ENCODE assay signal across 8 cellular contexts in the genomic region with DNA sequence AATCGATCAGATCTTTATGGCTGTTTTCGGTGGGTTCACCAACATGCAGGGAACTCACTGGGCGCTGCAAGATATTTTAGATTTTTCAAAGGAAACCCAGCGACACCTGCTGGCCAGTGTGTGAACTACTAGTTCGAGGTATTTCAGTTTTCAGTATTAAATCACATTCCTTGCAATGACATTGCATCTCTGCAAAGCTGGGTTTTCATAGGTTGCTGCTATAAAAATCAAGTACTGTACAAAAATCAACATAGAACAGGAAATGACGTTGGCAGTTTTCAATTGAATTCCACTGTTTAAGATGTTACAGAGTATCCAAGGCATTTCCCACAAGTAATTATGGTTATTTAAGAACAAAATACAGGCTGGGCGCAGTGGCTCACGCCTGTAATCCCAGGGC. TPM values are rescaled to one million over a fixed set of nuclear protein-coding genes. Genes with fewer than 3 reads are reported as not detected.
DNase-seq lines count a peak whose midpoint lies in the region; ATAC-seq, FAIRE-seq and TF ChIP-seq lines count a peak whose summit lies in the region.

No MANE protein-coding gene starts in this region.

- no peak overlapping the region for H2BK5ac ChIP-seq in mesendoderm (ENCODE audit: low read length)

- no peak overlapping the region for H2AK5ac ChIP-seq in mesendoderm (ENCODE audit: low read length)

- no peaks in the 10 kb centered on the region for H3K79me2 ChIP-seq in mesendoderm (ENCODE audit: control insufficient read depth, insufficient read depth, low read length)

- H3K4me2 ChIP-seq in mesendoderm (ENCODE audit: low read length) = no peak overlapping the region

- no peak overlapping the region for H3K9ac ChIP-seq in mesendoderm (ENCODE audit: low read length)

- CTCF ChIA-PET in activated CD4-positive, alpha-beta memory T cell treated with anti-CD3 and anti-CD28 coated beads, Interleukin-2, amount 10 ng/mL, durations not matched to agents 7 days and 5 days (lab: Charles Lee) = interaction anchor here (0.8 to 7.1 kb wide), 5 partner anchors 17 to 189 kb away, joined by 4 to 59 read pairs (median 5); a partner anchor contains a TSS

- H3K4me3 ChIP-seq in ectodermal cell (ENCODE audit: insufficient read depth, low read depth, low read length) = no peak overlapping the region
- H3K4me3 ChIP-seq in mesendoderm (ENCODE audit: low read length) = no peak overlapping the region

- peaks cover 53% of the 10 kb centered on the region for H3K36me3 Mint-ChIP-seq in activated CD4-positive, alpha-beta memory T cell treated with anti-CD3 and anti-CD28 coated beads, Interleukin-2, amount 10 ng/mL, durations not matched to agents 7 days and 5 days (ENCODE audit: low read depth)

- POLR2A ChIA-PET in activated CD4-positive, alpha-beta memory T cell treated with anti-CD3 and anti-CD28 coated beads, Interleukin-2, amount 10 ng/mL, durations not matched to agents 7 days and 5 days (lab: Charles Lee) = no interaction called here

- H3K27ac ChIP-seq in ectodermal cell (ENCODE audit: insufficient read depth, low read depth, low read length, poor library complexity, severe bottlenecking) (peak overlapping the region; percentile 16), mesendoderm (ENCODE audit: low read depth, low read length) (no peak overlapping the region)

- TF ChIP-seq POLR2A in GM12891 (IDR thresholded peaks at IDR 0.05; ENCODE audit: low read depth, low read length) = no peak

- no peak overlapping the region for H4K8ac ChIP-seq in mesendoderm (ENCODE audit: low read depth, low read length)

- no peak overlapping the region for H3K4ac ChIP-seq in mesendoderm (ENCODE audit: low read depth, low read length)

- no peak overlapping the region for H3K4me3 Mint-ChIP-seq in activated CD4-positive, alpha-beta memory T cell treated with anti-CD3 and anti-CD28 coated beads, Interleukin-2, amount 10 ng/mL, durations not matched to agents 7 days and 5 days

- peaks cover 1% of the 10 kb centered on the region for H3K4me1 Mint-ChIP-seq in activated CD4-positive, alpha-beta memory T cell treated with anti-CD3 and anti-CD28 coated beads, Interleukin-2, amount 10 ng/mL, durations not matched to agents 7 days and 5 days

- H3K4me1 ChIP-seq in ectodermal cell (ENCODE audit: control insufficient read depth, insufficient read depth, low read length) (no peaks in the 10 kb centered on the region), mesendoderm (ENCODE audit: control insufficient read depth, low read depth, low read length) (no peaks in the 10 kb centered on the region)

- no peak overlapping the region for H3K18ac ChIP-seq in mesendoderm (ENCODE audit: low read length)

- ATAC-seq in HG02588 (IDR thresholded peaks at IDR 0.05; ENCODE audit: unreplicated experiment) = no peak

- FAIRE-seq in A204.1 (lab: Jason Lieb, UNC) = peak; percentile 97
- FAIRE-seq in GM12891 (lab: Jason Lieb, UNC) = peak; percentile 55

- H3K9me3 ChIP-seq in ectodermal cell (ENCODE audit: control insufficient read depth, low read length) = no peaks in the 10 kb centered on the region

- no peak overlapping the region for H3K23ac ChIP-seq in mesendoderm (ENCODE audit: low read length)

- H3K27me3 Mint-ChIP-seq in activated CD4-positive, alpha-beta memory T cell treated with anti-CD3 and anti-CD28 coated beads, Interleukin-2, amount 10 ng/mL, durations not matched to agents 7 days and 5 days = no peaks in the 10 kb centered on the region

- 46 to 52% methylated on average over 8 of the region's 8 CpGs for WGBS in ectodermal cell, 2 experiments
- no CpG with 5 or more reads among the region's 8 CpGs for WGBS in mesendoderm (ENCODE audit: extremely low coverage, insufficient coverage, low lambda C conversion rate)

- no peak overlapping the region for H3K56ac ChIP-seq in mesendoderm (ENCODE audit: low read length)

- H3K79me1 ChIP-seq in mesendoderm (ENCODE audit: low read length) = no peaks in the 10 kb centered on the region

- no peak overlapping the region for H2BK15ac ChIP-seq in mesendoderm (replicated peaks; ENCODE audit: low read depth)

- H3K9me3 Mint-ChIP-seq in activated CD4-positive, alpha-beta memory T cell treated with anti-CD3 and anti-CD28 coated beads, Interleukin-2, amount 10 ng/mL, durations not matched to agents 7 days and 5 days = no peaks in the 10 kb centered on the region

- peaks cover 14% of the 10 kb centered on the region for H3K36me3 ChIP-seq in ectodermal cell (ENCODE audit: control insufficient read depth, insufficient read depth, low read length)
- H3K36me3 ChIP-seq in mesendoderm (ENCODE audit: control insufficient read depth, insufficient read depth, low read length) = peaks cover 7% of the 10 kb centered on the region

- no peak overlapping the region for H4K5ac ChIP-seq in mesendoderm (ENCODE audit: low read length)

- H3K27me3 ChIP-seq in ectodermal cell (ENCODE audit: control insufficient read depth, insufficient read depth, low read length, poor library complexity, severe bottlenecking) (no peaks in the 10 kb centered on the region), mesendoderm (ENCODE audit: insufficient read depth, low read length, poor library complexity) (no peaks in the 10 kb centered on the region)

- no peak overlapping the region for H3K27ac Mint-ChIP-seq in activated CD4-positive, alpha-beta memory T cell treated with anti-CD3 and anti-CD28 coated beads, Interleukin-2, amount 10 ng/mL, durations not matched to agents 7 days and 5 days

- peak; percentile 50 for DNase-seq in GM12891 (ENCODE audit: insufficient read length, low spot score)
- peak; percentile 88 for DNase-seq in NCI-H460 (ENCODE audit: extremely low read depth, low read depth)
- DNase-seq in activated CD4-positive, alpha-beta memory T cell treated with anti-CD3 and anti-CD28 coated beads, Interleukin-2, amount 10 ng/mL, durations not matched to agents 7 days and 5 days = peak; percentile 74
- peak; percentile 57 for DNase-seq in mesendoderm
- peak; percentile 54 for DNase-seq in stimulated activated CD8-positive, alpha-beta memory T cell treated with anti-CD3 and anti-CD28 coated beads, Interleukin-4, amount 100 ng/mL, for 24 hours (ENCODE audit: low read depth)

- H2BK120ac ChIP-seq in mesendoderm (ENCODE audit: low read depth, low read length) = no peak overlapping the region

TF ChIP-seq in GM12891, 5 proteins besides CTCF, POLR2A, EP300 and RAD21:
- TF ChIP-seq POLR2AphosphoS5 (IDR thresholded peaks at IDR 0.05; ENCODE audit: low read depth, low read length) = no peak
- TF ChIP-seq POU2F2 (IDR thresholded peaks at IDR 0.05; ENCODE audit: low read depth, low read length) = no peak
- no peak for TF ChIP-seq TAF1 (IDR thresholded peaks at IDR 0.05; ENCODE audit: low read depth, low read length)
- TF ChIP-seq SPI1 (IDR thresholded peaks at IDR 0.05; ENCODE audit: low read depth, low read length) = no peak
- TF ChIP-seq PAX5 (IDR thresholded peaks at IDR 0.05; ENCODE audit: insufficient read depth, low read length, severe bottlenecking) = no peak
TF ChIP-seq in GM12891: peak in this region for 0.

RNA-seq across cellular contexts. Expression of a gene that starts 17.6 kb away (rescaled TPM):
- polyA plus RNA-seq in GM12891 (2012; ENCODE audit: low read depth, missing spikeins) = 77.0 TPM
- 22.5 and 25.9 TPM in 2 replicates for total RNA-seq in NCI-H460 (2014; rRNA removed; shearing (Covaris generic))
- 67.8 and 76.9 TPM in 2 replicates for polyA plus RNA-seq in NCI-H460 (2014; cell fraction: nucleus; rRNA removed)
- total RNA-seq in activated CD4-positive, alpha-beta memory T cell treated with anti-CD3 and anti-CD28 coated beads, Interleukin-2, amount 10 ng/mL, durations not matched to agents 7 days and 5 days = 100 to 1,000 TPM; 137 to 146 TPM
- polyA plus RNA-seq in ectodermal cell (2013, experiment 1 of 4) = 121 TPM
- 114 TPM for polyA plus RNA-seq in ectodermal cell (2013, experiment 2 of 4)
- 69.8 TPM for polyA plus RNA-seq in ectodermal cell (2013, experiment 3 of 4)
- 84.8 TPM for polyA plus RNA-seq in ectodermal cell (2013, experiment 4 of 4)
- polyA plus RNA-seq in mesendoderm (2013, experiment 1 of 2) = 47.5 TPM
- 46.6 TPM for polyA plus RNA-seq in mesendoderm (2013, experiment 2 of 2)

RNA-seq across cellular contexts. Expression of a gene that starts 17.9 kb away (rescaled TPM):
- polyA plus RNA-seq in GM12891 (2012; ENCODE audit: low read depth, missing spikeins) = 4.7 TPM
- total RNA-seq in NCI-H460 (2014; rRNA removed; shearing (Covaris generic)) = 1.3 and 1.5 TPM in 2 replicates
- polyA plus RNA-seq in NCI-H460 (2014; cell fraction: nucleus; rRNA removed) = 0.65 and 1.3 TPM in 2 replicates
- total RNA-seq in activated CD4-positive, alpha-beta memory T cell treated with anti-CD3 and anti-CD28 coated beads, Interleukin-2, amount 10 ng/mL, durations not matched to agents 7 days and 5 days = 1 to 10 TPM; 7.0 to 7.8 TPM
- 10.4 TPM for polyA plus RNA-seq in ectodermal cell (2013, experiment 1 of 4)
- 12.4 TPM for polyA plus RNA-seq in ectodermal cell (2013, experiment 2 of 4)
- 8.8 TPM for polyA plus RNA-seq in ectodermal cell (2013, experiment 3 of 4)
- 8.5 TPM for polyA plus RNA-seq in ectodermal cell (2013, experiment 4 of 4)
- polyA plus RNA-seq in mesendoderm (2013, experiment 1 of 2) = 1.5 TPM
- 1.6 TPM for polyA plus RNA-seq in mesendoderm (2013, experiment 2 of 2)

RNA-seq across cellular contexts. Expression of a gene that starts 41.9 kb away (rescaled TPM):
- polyA plus RNA-seq in GM12891 (2012; ENCODE audit: low read depth, missing spikeins) = 3.1 TPM
- total RNA-seq in NCI-H460 (2014; rRNA removed; shearing (Covaris generic)) = 0.42 and 0.61 TPM in 2 replicates
- polyA plus RNA-seq in NCI-H460 (2014; cell fraction: nucleus; rRNA removed) = not detected in 2 replicates
- total RNA-seq in activated CD4-positive, alpha-beta memory T cell treated with anti-CD3 and anti-CD28 coated beads, Interleukin-2, amount 10 ng/mL, durations not matched to agents 7 days and 5 days = 10 to 100 TPM; 10.8 to 11.5 TPM
- polyA plus RNA-seq in ectodermal cell (2013, experiment 1 of 4) = not detected
- polyA plus RNA-seq in ectodermal cell (2013, experiment 2 of 4) = not detected
- polyA plus RNA-seq in ectodermal cell (2013, experiment 3 of 4) = 1.3 TPM
- 0.73 TPM for polyA plus RNA-seq in ectodermal cell (2013, experiment 4 of 4)
- 5.3 TPM for polyA plus RNA-seq in mesendoderm (2013, experiment 1 of 2)
- 5.0 TPM for polyA plus RNA-seq in mesendoderm (2013, experiment 2 of 2)
